Comparison of ENCODE assay signal across 24 cellular contexts in genomic region chr7:140689199-140690152, GRCh38. TPM values are rescaled to one million over a fixed set of nuclear protein-coding genes. Genes with fewer than 3 reads are reported as not detected.
DNase-seq lines count a peak whose midpoint lies in the region; ATAC-seq, FAIRE-seq and TF ChIP-seq lines count a peak whose summit lies in the region.
"Had no signal": no experiment of that assay in that cellular context is flagged by ENCODE, and none has a peak within 500 bp of the region (broad histone marks: within the 10 kb centered on the region; RNA-seq: fewer than 3 reads in every experiment).

No MANE protein-coding gene starts in this region.

- peaks cover 0 to 5% of the 10 kb centered on the region in 2 experiments; a peak in 1 of 5 replicates for H3K4me1 ChIP-seq in K562 (replicated peaks in 1 of 2; ENCODE audit: control insufficient read depth in 2 of 2, insufficient read depth in 2 of 2, low read length in 2 of 2)
- H3K4me1 ChIP-seq: A549, Peyer's patch had no signal

- no peaks in the 10 kb centered on the region for H3K9me3 Mint-ChIP-seq in neural crest cell

- no peaks in the 10 kb centered on the region for H3K27me3 Mint-ChIP-seq in neural crest cell (ENCODE audit: low read depth)
- H3K27me3 Mint-ChIP-seq: CD4-positive, alpha-beta memory T cell had no signal

- H3K4me3 Mint-ChIP-seq in neural crest cell: peak overlapping the region; percentile 47
- H3K4me3 Mint-ChIP-seq: CD4-positive, alpha-beta memory T cell had no signal

- POLR2A ChIA-PET in K562 (lab: Yijun Ruan, JAX): interaction anchor here (0.6 to 1.6 kb wide), 3 partner anchors 8 to 94 kb away, joined by 3 to 7 read pairs (median 5); no protein-coding TSS in a partner anchor

- intact Hi-C loops in K562 (cut with micrococcal nuclease): loop anchor here (10.0 kb wide), 1 partner anchor 235 kb away; the partner anchor contains the start of gene BRAF

- peak; percentile 2 for DNase-seq in stimulated activated CD4-positive, alpha-beta T cell treated with anti-CD3 and anti-CD28 coated beads, Interleukin-4, amount 100 ng/mL, for 24 hours
- no peak for DNase-seq in stimulated activated CD4-positive, alpha-beta T cell treated with anti-CD3 and anti-CD28 coated beads, Interleukin-2, amount 100 ng/mL, for 48 hours
- peak in 1 of 4 experiments; percentile 19 for DNase-seq in K562 (ENCODE audit: extremely low read depth in 1 of 4, low spot score in 3 of 4)
- no peak for DNase-seq in neural crest cell (ENCODE audit: low read depth, low spot score)
- DNase-seq in ureter (ENCODE audit: low spot score): peak; percentile 6
- no peak for DNase-seq in GOT3 (lab: John Stamatoyannopoulos, UW)
- no peak for DNase-seq in putamen (ENCODE audit: low spot score)
- DNase-seq: C1 segment of cervical spinal cord; CD4-positive, alpha-beta memory T cell; COR-L47; DMS53; Karpas-422; NCI-H1105; NCI-H1436 treated with DMSO at 0.1 percent for 48 hours; NCI-H187 treated with DMSO at 0.1 percent for 48 hours; NCI-H446 treated with DMSO at 0.1 percent for 48 hours; NCI-H69; OCI-M1; SHP77 treated with DMSO at 0.1 percent for 48 hours had no signal

- ATAC-seq in K562 (peak; percentile 63), HG03108 (IDR thresholded peaks at IDR 0.05; ENCODE audit: unreplicated experiment) (no peak)
- ATAC-seq: A549 had no signal

- no peak overlapping the region for H2AFZ ChIP-seq in K562 (ENCODE audit: low read depth, low read length)

- H3K4me2 ChIP-seq in K562 (ENCODE audit: insufficient read depth, low read length): no peak overlapping the region
- H3K4me2 ChIP-seq: A549 had no signal

- TF ChIP-seq POLR2A in K562 (conservative IDR thresholded peaks at IDR 0.05): no peak

- no peak overlapping the region for H3K4me3 ChIP-seq in K562
- H3K4me3 ChIP-seq: A549, Peyer's patch, SK-N-MC had no signal

- no peaks in the 10 kb centered on the region for H3K79me2 ChIP-seq in K562 (ENCODE audit: control insufficient read depth, insufficient read depth, low read length)

- H3K9me3 ChIP-seq in K562 (replicated peaks; ENCODE audit: control insufficient read depth, insufficient read depth, low read depth, low read length): no peaks in the 10 kb centered on the region
- H3K9me3 ChIP-seq: A549, Peyer's patch had no signal

- FAIRE-seq in K562 (lab: Jason Lieb, UNC): no peak
- FAIRE-seq: A549 had no signal

- TF ChIP-seq CTCF in K562 (IDR thresholded peaks at IDR 0.05 in 2 of 3, conservative IDR thresholded peaks at IDR 0.05 in 1 of 3; ENCODE audit: insufficient read depth in 2 of 3, low read depth in 1 of 3, low read length in 3 of 3) (peak; percentile 29 to 68 (median 32); a peak in 4 of 6 replicates), neural crest cell (conservative IDR thresholded peaks at IDR 0.05) (no peak)

- no peak for TF ChIP-seq EP300 in K562 (IDR thresholded peaks at IDR 0.05; ENCODE audit: low read length)

- H3K36me3 Mint-ChIP-seq in neural crest cell (ENCODE audit: low read depth): no peaks in the 10 kb centered on the region

- H3K27me3 ChIP-seq in K562 (ENCODE audit: control insufficient read depth in 2 of 2, insufficient read depth in 2 of 2, low read length in 2 of 2): no peaks in the 10 kb centered on the region
- H3K27me3 ChIP-seq: Peyer's patch had no signal

- CTCF ChIA-PET in K562 (lab: Yijun Ruan, JAX; ENCODE audit: low intra/inter-chr PET ratio): no interaction called here

- no peak overlapping the region for H3K9ac ChIP-seq in K562 (ENCODE audit: insufficient read depth in 1 of 2, low read depth in 2 of 2, low read length in 2 of 2)

- TF ChIP-seq RAD21 in K562 (CRISPR knock-in tag; conservative IDR thresholded peaks at IDR 0.05 in 1 of 2, IDR thresholded peaks at IDR 0.05 in 1 of 2): no peak

- H3K27ac ChIP-seq in K562 (ENCODE audit: extremely low read depth, low read depth, low read length): no peak overlapping the region
- H3K27ac ChIP-seq: A549, Peyer's patch, SK-N-MC had no signal

- peaks cover 1% of the 10 kb centered on the region for H3K4me1 Mint-ChIP-seq in neural crest cell
- H3K4me1 Mint-ChIP-seq: CD4-positive, alpha-beta memory T cell had no signal

- H3K36me3 ChIP-seq in K562 (ENCODE audit: control insufficient read depth, insufficient read depth, low read length): no peaks in the 10 kb centered on the region

- H3K27ac Mint-ChIP-seq in neural crest cell (ENCODE audit: unreplicated experiment): no peak overlapping the region

- H3K9me1 ChIP-seq in K562 (ENCODE audit: control insufficient read depth, insufficient read depth, low read length): no peaks in the 10 kb centered on the region

- 67% methylated on average over 16 of the region's 16 CpGs for WGBS in K562 (ENCODE audit: insufficient coverage, low coverage, missing lambda C conversion rate)

- BruUV-seq in K562 (replicated peaks; lab: Mats Ljungman, UMichigan): no TSS peak

- in situ Hi-C loops in K562 (cut with MboI): no loop called here

- no peaks in the 10 kb centered on the region for H4K20me1 ChIP-seq in K562 (replicated peaks; ENCODE audit: control insufficient read depth, insufficient read depth, low read length)

TF ChIP-seq in K562, 482 proteins besides CTCF, POLR2A, EP300 and RAD21 (continues in another document):
- TF ChIP-seq FOXK2 (conservative IDR thresholded peaks at IDR 0.05 in 1 of 2, IDR thresholded peaks at IDR 0.05 in 1 of 2; ENCODE audit: low read depth in 2 of 2): no peak
- TF ChIP-seq EZH2 (IDR thresholded peaks at IDR 0.05; ENCODE audit: borderline replicate concordance, low read depth, low read length): no peak

RNA-seq across cellular contexts. Expression of gene NDUFB2, which starts 7.0 kb away (rescaled TPM):
- 79.2 and 130 TPM in 2 replicates for total RNA-seq in K562 (2011; cell fraction: chromatin; rRNA removed; ENCODE audit: low replicate concordance)
- total RNA-seq in K562 (2011; cell fraction: nucleolus; rRNA removed): 76.4 and 80.7 TPM in 2 replicates
- 109 and 165 TPM in 2 replicates for total RNA-seq in K562 (2011; cell fraction: nucleoplasm; rRNA removed)
- 303 and 359 TPM in 2 replicates for total RNA-seq in K562 (2014; rRNA removed)
- total RNA-seq in K562 (2014; rRNA removed; fragmentation: Illumina TruSeq; extraction: Trizol): 320 and 326 TPM in 2 replicates
- total RNA-seq in K562 (2015; rRNA removed; fragmentation: Illumina TruSeq; extraction: Trizol): 273 and 287 TPM in 2 replicates
- 304 and 329 TPM in 2 replicates for total RNA-seq in K562 (2021)
- polyA plus RNA-seq in K562 (2011; rRNA removed): 540 and 563 TPM in 2 replicates
- polyA plus RNA-seq in K562 (2011; cell fraction: cytosol; rRNA removed): 1,462 and 1,579 TPM in 2 replicates
- polyA plus RNA-seq in K562 (2011; cell fraction: nucleus; rRNA removed): 200 and 270 TPM in 2 replicates
- 195 and 484 TPM in 2 replicates for polyA plus RNA-seq in K562 (2012)
- polyA plus RNA-seq in K562 (2014; fragmentation: Illumina TruSeq; extraction: Trizol): 220 and 292 TPM in 2 replicates
- polyA plus RNA-seq in K562 (2014; fragmentation: Nextera tagmentation; extraction: Ambion mirVana): 1,000 to 10,000 TPM; 1,937 to 2,075 TPM
- 465 and 510 TPM in 2 replicates for polyA plus RNA-seq in K562 (2014; rRNA removed)
- polyA minus RNA-seq in K562 (2011; rRNA and poly(A)+ RNA removed): 64.1 and 78.0 TPM in 2 replicates
- 36.6 and 38.4 TPM in 2 replicates for polyA minus RNA-seq in K562 (2011; cell fraction: cytosol; rRNA and poly(A)+ RNA removed)
- 20.3 and 43.4 TPM in 2 replicates for polyA minus RNA-seq in K562 (2011; cell fraction: nucleus; rRNA and poly(A)+ RNA removed)
- total RNA-seq in neural crest cell: 190 and 195 TPM in 2 replicates
- total RNA-seq in ureter: 180 TPM

RNA-seq across cellular contexts. Expression of gene ADCK2, which starts 16.7 kb away (rescaled TPM):
- 7.9 and 18.9 TPM in 2 replicates for total RNA-seq in K562 (2011; cell fraction: chromatin; rRNA removed; ENCODE audit: low replicate concordance)
- 18.3 and 25.7 TPM in 2 replicates for total RNA-seq in K562 (2011; cell fraction: nucleolus; rRNA removed)
- total RNA-seq in K562 (2011; cell fraction: nucleoplasm; rRNA removed): 16.6 and 17.8 TPM in 2 replicates
- 10.6 and 12.9 TPM in 2 replicates for total RNA-seq in K562 (2014; rRNA removed)
- total RNA-seq in K562 (2014; rRNA removed; fragmentation: Illumina TruSeq; extraction: Trizol): 9.1 and 10.3 TPM in 2 replicates
- total RNA-seq in K562 (2015; rRNA removed; fragmentation: Illumina TruSeq; extraction: Trizol): 13.3 and 13.8 TPM in 2 replicates
- total RNA-seq in K562 (2021): 13.8 and 14.3 TPM in 2 replicates
- 12.0 and 12.8 TPM in 2 replicates for polyA plus RNA-seq in K562 (2011; rRNA removed)
- polyA plus RNA-seq in K562 (2011; cell fraction: cytosol; rRNA removed): 9.7 and 13.6 TPM in 2 replicates
- 7.2 and 7.7 TPM in 2 replicates for polyA plus RNA-seq in K562 (2011; cell fraction: nucleus; rRNA removed)
- 12.2 and 28.1 TPM in 2 replicates for polyA plus RNA-seq in K562 (2012)
- polyA plus RNA-seq in K562 (2014; fragmentation: Illumina TruSeq; extraction: Trizol): 7.7 and 9.4 TPM in 2 replicates
- 1 to 10 TPM in 1 of 2 experiments, under 1 TPM in 1; 0.08 to 1.1 TPM for polyA plus RNA-seq in K562 (2014; fragmentation: Nextera tagmentation; extraction: Ambion mirVana)
- 9.7 and 10.1 TPM in 2 replicates for polyA plus RNA-seq in K562 (2014; rRNA removed)
- polyA minus RNA-seq in K562 (2011; rRNA and poly(A)+ RNA removed): 13.7 and 15.8 TPM in 2 replicates
- polyA minus RNA-seq in K562 (2011; cell fraction: cytosol; rRNA and poly(A)+ RNA removed): 9.4 and 9.5 TPM in 2 replicates
- 5.8 and 8.3 TPM in 2 replicates for polyA minus RNA-seq in K562 (2011; cell fraction: nucleus; rRNA and poly(A)+ RNA removed)
- 14.2 and 14.9 TPM in 2 replicates for total RNA-seq in neural crest cell
- total RNA-seq in ureter: 28.9 TPM

RNA-seq across cellular contexts. Expression of gene DENND2A, which starts 48.9 kb away (rescaled TPM):
- total RNA-seq in K562 (2011; cell fraction: chromatin; rRNA removed; ENCODE audit: low replicate concordance): not detected in 2 replicates
- total RNA-seq in K562 (2011; cell fraction: nucleolus; rRNA removed): not detected in 2 replicates
- not detected in 2 replicates for total RNA-seq in K562 (2011; cell fraction: nucleoplasm; rRNA removed)
- total RNA-seq in K562 (2014; rRNA removed) (not detected in 2 replicates), K562 (2014; rRNA removed; fragmentation: Illumina TruSeq; extraction: Trizol) (not detected in 2 replicates), K562 (2015; rRNA removed; fragmentation: Illumina TruSeq; extraction: Trizol) (not detected in 2 replicates), K562 (2021) (0.16 TPM in 1 of 2 replicates, not detected in the other), neural crest cell (29.8 and 33.7 TPM in 2 replicates), ureter (14.9 TPM)
- polyA plus RNA-seq in K562 (2011; rRNA removed) (not detected in 2 replicates), K562 (2014; fragmentation: Illumina TruSeq; extraction: Trizol) (not detected in 2 replicates), K562 (2014; fragmentation: Nextera tagmentation; extraction: Ambion mirVana) (not detected), K562 (2014; rRNA removed) (not detected in 2 replicates)
- not detected in 2 replicates for polyA plus RNA-seq in K562 (2011; cell fraction: cytosol; rRNA removed)
- 0.18 TPM in 1 of 2 replicates, not detected in the other for polyA plus RNA-seq in K562 (2011; cell fraction: nucleus; rRNA removed)
- not detected in 2 replicates for polyA plus RNA-seq in K562 (2012)
- polyA minus RNA-seq in K562 (2011; rRNA and poly(A)+ RNA removed): not detected in 2 replicates
- polyA minus RNA-seq in K562 (2011; cell fraction: cytosol; rRNA and poly(A)+ RNA removed): not detected in 2 replicates
- polyA minus RNA-seq in K562 (2011; cell fraction: nucleus; rRNA and poly(A)+ RNA removed): not detected in 2 replicates
- total RNA-seq: CD4-positive, alpha-beta memory T cell; HT-29 had no signal
- polyA plus RNA-seq: CD4-positive, alpha-beta memory T cell had no signal

Comparison
In these comparisons a context has a peak if more than half of its experiments do, and no peak if none do; other contexts are left out.
1. DNase-seq: peak in stimulated activated CD4-positive, alpha-beta T cell treated with anti-CD3 and anti-CD28 coated beads, Interleukin-4, amount 100 ng/mL, for 24 hours (single experiment) and ureter (single experiment); none in stimulated activated CD4-positive, alpha-beta T cell treated with anti-CD3 and anti-CD28 coated beads, Interleukin-2, amount 100 ng/mL, for 48 hours (0 of 2), neural crest cell (single experiment), GOT3 (single experiment) and putamen (single experiment).
2. RNA of gene DENND2A, which starts 48.9 kb away (total RNA-seq): 29.8 to 33.7 TPM in neural crest cell and 14.9 TPM in ureter (single experiment); 0.16 TPM in K562; every median in the first group is over 10 times any median in the second.